11 cellular contexts compared by ENCODE assay signal in the genomic region with DNA sequence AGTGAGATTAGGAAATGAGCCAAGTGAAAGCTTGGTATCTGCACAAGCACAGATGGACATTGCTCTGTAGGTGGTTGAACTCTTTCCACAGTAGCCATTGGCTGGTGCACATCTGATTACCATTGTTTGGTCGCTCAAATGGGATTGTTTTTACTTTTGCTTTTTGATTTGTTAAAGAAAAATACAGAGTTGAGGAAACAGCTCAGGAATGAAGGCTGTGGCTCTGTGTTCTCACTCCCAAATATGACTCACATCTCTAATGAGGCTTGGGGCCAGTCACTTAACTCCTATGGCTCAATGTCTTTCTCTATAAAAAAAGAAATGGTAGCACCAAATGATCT.
A peak's percentile ranks its signal among the peaks of the same experiment; 100 is the strongest.
DNase-seq lines count a peak whose midpoint lies in the region; ATAC-seq, FAIRE-seq and TF ChIP-seq lines count a peak whose summit lies in the region.
"Had no signal": no experiment of that assay in that cellular context is flagged by ENCODE, and none has a peak within 500 bp of the region (broad histone marks: within the 10 kb centered on the region; RNA-seq: fewer than 3 reads in every experiment).

No MANE protein-coding gene starts in this region.

- H3K4me3 ChIP-seq in epithelial cell of proximal tubule (ENCODE audit: low read depth, low read length) (peak overlapping the region; percentile 3), lung (no peak overlapping the region)

- peak overlapping the region in 1 of 2 donors; percentile 60 for H3K27ac ChIP-seq in lung (ENCODE audit: low read depth in 1 of 2, low read length in 1 of 2)

- TF ChIP-seq CTCF in epithelial cell of proximal tubule (conservative IDR thresholded peaks at IDR 0.05; ENCODE audit: low read depth, low read length) (no peak), lung (IDR thresholded peaks at IDR 0.05; ENCODE audit: control extremely low read depth, extremely low read depth) (no peak), GM10266 (IDR thresholded peaks at IDR 0.05; ENCODE audit: control insufficient read depth, insufficient read depth, low read depth, missing control alignments) (no peak)

- 37 to 48% methylated on average over 1 of the region's 1 CpG for WGBS in lung, 2 donors

- peaks cover 0 to 5% of the 10 kb centered on the region in 2 donors for H3K4me1 ChIP-seq in lung (ENCODE audit: control insufficient read depth in 2 of 2, insufficient read depth in 2 of 2, low read length in 2 of 2)

- peak; percentile 91 for FAIRE-seq in urothelium cell line (lab: Jason Lieb, UNC)

- ATAC-seq in lung (ENCODE audit: insufficient read depth, low FRiP score), result peak; percentile 76
- ATAC-seq: stimulated activated naive CD8-positive, alpha-beta T cell treated with anti-CD3 and anti-CD28 coated beads, Interleukin-15, amount 100 ng/mL, for 72 hours had no signal

- H3K27me3 ChIP-seq in lung (ENCODE audit: control insufficient read depth, insufficient read depth), result no peaks in the 10 kb centered on the region

- DNase-seq in LoVo (ENCODE audit: low spot score), result peak; percentile 79
- peak; percentile 73 for DNase-seq in epithelial cell of proximal tubule (ENCODE audit: low read depth)
- no peak for DNase-seq in lung (ENCODE audit: low spot score)
- peak; percentile 74 for DNase-seq in urothelium cell line (ENCODE audit: low spot score)
- no peak for DNase-seq in DMS79 treated with DMSO at 0.1 percent for 48 hours (lab: John Stamatoyannopoulos, UW)
- no peak for DNase-seq in ecto neural progenitor cell (ENCODE audit: low spot score)
- DNase-seq in GM10266 (ENCODE audit: extremely low spot score), result no peak
- DNase-seq: effector CD8-positive, alpha-beta T cell; NCI-H1105 treated with DMSO at 0.1 percent for 48 hours; SIG-M5; stimulated activated naive CD8-positive, alpha-beta T cell treated with anti-CD3 and anti-CD28 coated beads, Interleukin-15, amount 100 ng/mL, for 72 hours had no signal

- no peaks in the 10 kb centered on the region for H3K9me3 ChIP-seq in lung (ENCODE audit: control insufficient read depth in 2 of 2, insufficient read depth in 1 of 2, low read length in 1 of 2)

- no peaks in the 10 kb centered on the region for H3K36me3 ChIP-seq in lung (ENCODE audit: control insufficient read depth in 2 of 2, insufficient read depth in 2 of 2, low read length in 2 of 2)

Comparison
In these comparisons a context has a peak if more than half of its experiments do, and no peak if none do; other contexts are left out.
1. DNase-seq: peak in LoVo (single experiment), epithelial cell of proximal tubule (single experiment) and urothelium cell line (single experiment); none in lung (single experiment), DMS79 treated with DMSO at 0.1 percent for 48 hours (single experiment), ecto neural progenitor cell (single experiment) and GM10266 (single experiment).